ENCODE assay signal across 8 cellular contexts in the genomic region with DNA sequence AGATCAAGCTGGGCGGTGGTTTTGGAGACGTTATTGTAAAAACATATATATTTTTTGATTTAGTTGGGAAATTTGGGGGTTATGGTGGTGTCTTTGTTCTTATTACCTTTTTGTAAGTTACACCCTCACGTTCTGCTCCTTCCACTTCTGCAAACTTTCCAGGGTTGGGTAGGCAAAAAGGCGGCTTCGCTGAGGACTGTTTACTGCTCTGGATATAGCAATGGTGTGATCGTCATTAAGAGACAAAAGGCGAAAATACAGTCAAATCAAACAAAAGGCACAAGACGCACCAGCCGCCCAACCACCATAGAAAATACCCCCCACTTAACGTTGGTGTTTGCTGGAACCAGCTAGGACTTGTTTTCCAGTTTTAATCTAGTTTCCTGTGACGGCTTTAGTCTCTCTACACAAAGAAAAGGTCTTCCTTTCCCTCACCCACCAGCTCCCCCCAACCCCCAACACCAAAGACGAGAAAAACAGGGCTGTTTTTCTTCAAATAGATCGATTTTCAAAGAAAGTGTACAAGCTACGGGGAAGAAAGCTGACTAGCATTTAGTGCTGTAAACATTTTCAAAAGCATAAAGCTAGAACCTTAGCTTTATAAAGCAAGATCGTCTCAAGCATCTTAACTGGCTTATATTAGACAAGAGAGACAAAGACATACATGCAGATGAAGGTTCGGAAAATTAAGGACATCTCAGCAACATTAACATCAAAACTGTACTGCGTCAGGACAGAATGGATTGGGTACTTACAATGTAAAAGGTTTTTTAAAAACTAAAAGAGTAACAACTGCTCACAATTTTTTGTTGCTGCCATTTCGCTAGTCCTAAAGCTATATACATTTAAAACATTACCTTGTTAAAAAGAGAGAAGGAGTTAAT. TPM values are rescaled to one million over a fixed set of nuclear protein-coding genes. Genes with fewer than 3 reads are reported as not detected.
A peak's percentile ranks its signal among the peaks of the same experiment; 100 is the strongest.
DNase-seq lines count a peak whose midpoint lies in the region; ATAC-seq, FAIRE-seq and TF ChIP-seq lines count a peak whose summit lies in the region.

No MANE protein-coding gene starts in this region.

- no peak for TF ChIP-seq CTCF in epithelial cell of esophagus (IDR thresholded peaks at IDR 0.05; ENCODE audit: insufficient read depth, low read depth, low read length, missing control alignments)

- peak overlapping the region; percentile 54 for H3K4me3 ChIP-seq in epithelial cell of esophagus (ENCODE audit: low read length)
- H3K4me3 ChIP-seq in naive thymus-derived CD4-positive, alpha-beta T cell (ENCODE audit: low read length): peak overlapping the region; percentile 94

- H3K4me1 Mint-ChIP-seq in activated CD4-positive, alpha-beta T cell treated with anti-CD3 and anti-CD28 coated beads, Interleukin-2, amount 10 ng/mL, durations not matched to agents 24 days and 14 days: peaks cover 38% of the 10 kb centered on the region
- H3K4me1 Mint-ChIP-seq in naive thymus-derived CD4-positive, alpha-beta T cell: peaks cover 23 to 37% (median 32%) of the 10 kb centered on the region in 7 donors

- ATAC-seq in naive thymus-derived CD4-positive, alpha-beta T cell: peak; percentile 43
- ATAC-seq in GM21423 (IDR thresholded peaks at IDR 0.05; ENCODE audit: unreplicated experiment) (no peak), HG02840 (IDR thresholded peaks at IDR 0.05; ENCODE audit: low FRiP score, unreplicated experiment) (no peak)

- peak overlapping the region; percentile 96 for H3K27ac ChIP-seq in naive thymus-derived CD4-positive, alpha-beta T cell (ENCODE audit: low read depth, low read length)

- H3K4me3 Mint-ChIP-seq in activated CD4-positive, alpha-beta T cell treated with anti-CD3 and anti-CD28 coated beads, Interleukin-2, amount 10 ng/mL, durations not matched to agents 24 days and 14 days: peak overlapping the region; percentile 100
- H3K4me3 Mint-ChIP-seq in naive thymus-derived CD4-positive, alpha-beta T cell: peak overlapping the region; percentile 89 to 99 (median 96)

- peaks cover 0 to 52% (median 0%) of the 10 kb centered on the region in 3 experiments for H3K36me3 ChIP-seq in naive thymus-derived CD4-positive, alpha-beta T cell (ENCODE audit: control insufficient read depth in 2 of 3, insufficient read depth in 3 of 3, low read length in 3 of 3)

- CTCF ChIA-PET in naive thymus-derived CD4-positive, alpha-beta T cell (lab: Charles Lee): interaction anchor here (0.6 to 14.9 kb wide), 8 partner anchors 6 to 1220 kb away, joined by 3 to 609 read pairs (median 3); partner anchors contain the start of genes RHOF and SETD1B

- DNase-seq in GDM1 (lab: John Stamatoyannopoulos, UW) (peak; percentile 12), NCI-H146 treated with DMSO at 0.1 percent for 48 hours (lab: John Stamatoyannopoulos, UW; ENCODE audit: unreplicated experiment) (peak; percentile 92), epithelial cell of esophagus (ENCODE audit: low read depth) (peak; percentile 45), frontal cortex (ENCODE audit: low spot score in 2 of 2) (no peak)
- DNase-seq in activated CD4-positive, alpha-beta T cell treated with anti-CD3 and anti-CD28 coated beads, Interleukin-2, amount 10 ng/mL, durations not matched to agents 24 days and 14 days: peak; percentile 82
- peak in 7 of 9 donors; percentile 82 to 94 (median 91) for DNase-seq in naive thymus-derived CD4-positive, alpha-beta T cell

- no peaks in the 10 kb centered on the region for H3K9me3 Mint-ChIP-seq in activated CD4-positive, alpha-beta T cell treated with anti-CD3 and anti-CD28 coated beads, Interleukin-2, amount 10 ng/mL, durations not matched to agents 24 days and 14 days
- peaks cover 0 to 9% (median 0%) of the 10 kb centered on the region in 11 donors for H3K9me3 Mint-ChIP-seq in naive thymus-derived CD4-positive, alpha-beta T cell

- POLR2A ChIA-PET in naive thymus-derived CD4-positive, alpha-beta T cell (lab: Charles Lee): interaction anchor here (0.6 to 33.4 kb wide), 27 partner anchors 2 to 1601 kb away, joined by 3 to 1941 read pairs (median 7); partner anchors contain the start of genes KDM2B, KNTC1, MORN3 and ORAI1

- H3K27me3 ChIP-seq in naive thymus-derived CD4-positive, alpha-beta T cell (ENCODE audit: control insufficient read depth in 2 of 2, insufficient read depth in 2 of 2, low read length in 2 of 2): no peaks in the 10 kb centered on the region

- peak overlapping the region; percentile 100 for H3K27ac Mint-ChIP-seq in activated CD4-positive, alpha-beta T cell treated with anti-CD3 and anti-CD28 coated beads, Interleukin-2, amount 10 ng/mL, durations not matched to agents 24 days and 14 days
- peak overlapping the region; percentile 98 to 100 (median 99) for H3K27ac Mint-ChIP-seq in naive thymus-derived CD4-positive, alpha-beta T cell

- no peak for FAIRE-seq in frontal cortex (lab: Jason Lieb, UNC)

- peaks cover 51% of the 10 kb centered on the region for H3K36me3 Mint-ChIP-seq in activated CD4-positive, alpha-beta T cell treated with anti-CD3 and anti-CD28 coated beads, Interleukin-2, amount 10 ng/mL, durations not matched to agents 24 days and 14 days (ENCODE audit: low read depth)
- H3K36me3 Mint-ChIP-seq in naive thymus-derived CD4-positive, alpha-beta T cell: peaks cover 14 to 35% (median 18%) of the 10 kb centered on the region in 5 donors

- no peaks in the 10 kb centered on the region for H3K27me3 Mint-ChIP-seq in activated CD4-positive, alpha-beta T cell treated with anti-CD3 and anti-CD28 coated beads, Interleukin-2, amount 10 ng/mL, durations not matched to agents 24 days and 14 days
- H3K27me3 Mint-ChIP-seq in naive thymus-derived CD4-positive, alpha-beta T cell: no peaks in the 10 kb centered on the region

- peaks cover 19 to 25% of the 10 kb centered on the region in 2 donors for H3K4me1 ChIP-seq in naive thymus-derived CD4-positive, alpha-beta T cell (ENCODE audit: control insufficient read depth in 2 of 2, insufficient read depth in 2 of 2, low read length in 2 of 2)

- intact Hi-C loops in activated CD4-positive, alpha-beta T cell treated with anti-CD3 and anti-CD28 coated beads, Interleukin-2, amount 10 ng/mL, durations not matched to agents 24 days and 14 days (cut with micrococcal nuclease): loop anchor here (1.0 to 10.0 kb wide), 4 partner anchors 8 to 725 kb away; partner anchors contain the start of genes DIABLO, KNTC1 and RSRC2
- intact Hi-C loops in naive thymus-derived CD4-positive, alpha-beta T cell (cut with micrococcal nuclease): loop anchor here (1.0 to 10.0 kb wide), 8 partner anchors 8 to 423 kb away; partner anchors contain the start of genes KDM2B (in 2 of the 2), DIABLO (in 1 of the 2) and PSMD9 (in 1 of the 2)

- H3K9me3 ChIP-seq in naive thymus-derived CD4-positive, alpha-beta T cell (ENCODE audit: control insufficient read depth in 2 of 3, low read length in 3 of 3): no peaks in the 10 kb centered on the region

RNA-seq across cellular contexts. Expression of gene SETD1B, which starts 2.0 kb away (rescaled TPM):
- 26.6 and 29.2 TPM in 2 replicates for total RNA-seq in activated CD4-positive, alpha-beta T cell treated with anti-CD3 and anti-CD28 coated beads, Interleukin-2, amount 10 ng/mL, durations not matched to agents 24 days and 14 days
- total RNA-seq in naive thymus-derived CD4-positive, alpha-beta T cell: 100 to 1,000 TPM in 1 of 5 experiments, 10 to 100 TPM in 4; 35.1 to 124 (median 79.2) TPM
- 1 to 10 TPM; 2.1 to 4.3 TPM for polyA plus RNA-seq in naive thymus-derived CD4-positive, alpha-beta T cell
- total RNA-seq in frontal cortex: 2.4 TPM

RNA-seq across cellular contexts. Expression of gene RHOF, which starts 8.4 kb away (rescaled TPM):
- 107 and 114 TPM in 2 replicates for total RNA-seq in activated CD4-positive, alpha-beta T cell treated with anti-CD3 and anti-CD28 coated beads, Interleukin-2, amount 10 ng/mL, durations not matched to agents 24 days and 14 days
- 100 to 1,000 TPM; 121 to 164 (median 134) TPM for total RNA-seq in naive thymus-derived CD4-positive, alpha-beta T cell
- polyA plus RNA-seq in naive thymus-derived CD4-positive, alpha-beta T cell: 100 to 1,000 TPM in 1 of 2 donors, 10 to 100 TPM in 1; 69.2 to 115 TPM
- 13.0 TPM for total RNA-seq in frontal cortex

RNA-seq across cellular contexts. Expression of gene HPD, which starts 56.8 kb away (rescaled TPM):
- total RNA-seq in activated CD4-positive, alpha-beta T cell treated with anti-CD3 and anti-CD28 coated beads, Interleukin-2, amount 10 ng/mL, durations not matched to agents 24 days and 14 days: not detected in 2 replicates
- not detected for total RNA-seq in naive thymus-derived CD4-positive, alpha-beta T cell
- not detected for polyA plus RNA-seq in naive thymus-derived CD4-positive, alpha-beta T cell
- not detected for total RNA-seq in frontal cortex

Comparison
In these comparisons a context has a peak if more than half of its experiments do, and no peak if none do; other contexts are left out.
1. DNase-seq: peak in GDM1 (single experiment), NCI-H146 treated with DMSO at 0.1 percent for 48 hours (single experiment), activated CD4-positive, alpha-beta T cell treated with anti-CD3 and anti-CD28 coated beads, Interleukin-2, amount 10 ng/mL, durations not matched to agents 24 days and 14 days (single experiment), epithelial cell of esophagus (single experiment) and naive thymus-derived CD4-positive, alpha-beta T cell (7 of 9); none in frontal cortex (0 of 2).